In genomic region chr7:25844109-25844915, GRCh38 we compare ENCODE assay signal across 23 cellular contexts.
A peak's percentile ranks its signal among the peaks of the same experiment; 100 is the strongest.
DNase-seq lines count a peak whose midpoint lies in the region; ATAC-seq, FAIRE-seq and TF ChIP-seq lines count a peak whose summit lies in the region.
"Had no signal": no experiment of that assay in that cellular context is flagged by ENCODE, and none has a peak within 500 bp of the region (broad histone marks: within the 10 kb centered on the region; RNA-seq: fewer than 3 reads in every experiment).

No MANE protein-coding gene starts in this region.

- FAIRE-seq in H54 (lab: Jason Lieb, UNC), result no peak
- FAIRE-seq: pancreas had no signal

- no peaks in the 10 kb centered on the region for H3K9me3 ChIP-seq in SK-N-SH
- H3K9me3 ChIP-seq: BLaER1 treated with 17β-estradiol and CSF1 and Interleukin-3, amounts not matched to agents 10 nM and 100 nM; body of pancreas; gastrocnemius medialis; pancreas had no signal

- H3K4me3 ChIP-seq in SK-N-SH (ENCODE audit: low read depth in 2 of 2, low read length in 1 of 2) (no peak overlapping the region), cardiac fibroblast (replicated peaks in 1 of 2; ENCODE audit: low read depth in 2 of 2, low read length in 2 of 2) (no peak overlapping the region)
- H3K4me3 ChIP-seq: BLaER1 treated with 17β-estradiol and CSF1 and Interleukin-3, amounts not matched to agents 10 nM and 100 nM; body of pancreas; gastrocnemius medialis; pancreas had no signal

- no peak overlapping the region for H3K27ac ChIP-seq in SK-N-SH (ENCODE audit: low read depth in 2 of 2, low read length in 1 of 2)
- H3K27ac ChIP-seq: 22Rv1; BLaER1 treated with 17β-estradiol and CSF1 and Interleukin-3, amounts not matched to agents 10 nM and 100 nM; body of pancreas; pancreas had no signal

- H3F3A ChIP-seq in SK-N-SH (replicated peaks; ENCODE audit: insufficient read depth), result no peaks in the 10 kb centered on the region

- DNase-seq in SK-N-SH (no peak), cardiac fibroblast (ENCODE audit: low read depth in 2 of 2) (peak; percentile 78 to 81), mesothelial cell of epicardium (ENCODE audit: low spot score in 2 of 2, unreplicated experiment in 2 of 2) (no peak), H54 (ENCODE audit: insufficient read length, low spot score) (no peak), GM03348 (ENCODE audit: low spot score) (no peak)
- DNase-seq in activated naive CD4-positive, alpha-beta T cell treated with anti-CD3 and anti-CD28 coated beads, Interleukin-2, amount 50 U/mL, for 16 hours, result no peak
- DNase-seq: activated naive CD4-positive, alpha-beta T cell treated with Interleukin-2 at 50 U/mL for 16 hours; activated T-cell treated with anti-CD3 and anti-CD28 coated beads, Interleukin-2, amount 50 U/mL, for 1 hour; body of pancreas; cortex of kidney; gastrocnemius medialis; KBM-7; NCI-H1105; NCI-H2081 treated with DMSO at 0.1 percent for 48 hours; NCI-H510A; pancreas; stimulated activated naive CD4-positive, alpha-beta T cell had no signal

- POLR2A ChIA-PET in SK-N-SH (lab: Yijun Ruan, JAX), result no interaction called here

- H3K27ac Mint-ChIP-seq in mesothelial cell of epicardium, result peak overlapping the region; percentile 52

- TF ChIP-seq RAD21 in SK-N-SH (IDR thresholded peaks at IDR 0.05; ENCODE audit: low read length), result no peak

- H2AFZ ChIP-seq in SK-N-SH (ENCODE audit: low read depth), result no peak overlapping the region

- TF ChIP-seq CTCF in SK-N-SH (IDR thresholded peaks at IDR 0.05), result no peak
- TF ChIP-seq CTCF in cardiac fibroblast (IDR thresholded peaks at IDR 0.05; ENCODE audit: low read depth, low read length), result no peak
- no peak for TF ChIP-seq CTCF in mesothelial cell of epicardium (IDR thresholded peaks at IDR 0.05; ENCODE audit: unreplicated experiment)

- CTCF ChIA-PET in SK-N-SH (lab: Yijun Ruan, JAX), result interaction anchor here (0.9 to 18.4 kb wide), 13 partner anchors 7 to 585 kb away, joined by 3 to 432 read pairs (median 4); no protein-coding TSS in a partner anchor

- H3K36me3 Mint-ChIP-seq in mesothelial cell of epicardium, result no peaks in the 10 kb centered on the region
- H3K36me3 Mint-ChIP-seq: type B pancreatic cell had no signal

- no peaks in the 10 kb centered on the region for H3K9me3 Mint-ChIP-seq in mesothelial cell of epicardium
- H3K9me3 Mint-ChIP-seq: type B pancreatic cell had no signal

- H3K4me3 Mint-ChIP-seq in mesothelial cell of epicardium, result no peak overlapping the region
- H3K4me3 Mint-ChIP-seq: type B pancreatic cell had no signal

- H3K36me3 ChIP-seq in SK-N-SH (replicated peaks in 1 of 2; ENCODE audit: control insufficient read depth in 1 of 2, insufficient read depth in 2 of 2, low read length in 1 of 2), result no peaks in the 10 kb centered on the region
- H3K36me3 ChIP-seq: BLaER1 treated with 17β-estradiol and CSF1 and Interleukin-3, amounts not matched to agents 10 nM and 100 nM; gastrocnemius medialis; pancreas had no signal

- peaks cover 0 to 18% of the 10 kb centered on the region in 2 experiments; a peak in 2 of 4 replicates for H3K4me1 ChIP-seq in SK-N-SH (ENCODE audit: control insufficient read depth in 1 of 2, insufficient read depth in 2 of 2, low read depth in 1 of 2, low read length in 1 of 2)

- no peaks in the 10 kb centered on the region; the same call in 1 of the 2 replicates for H3K27me3 ChIP-seq in SK-N-SH (ENCODE audit: insufficient read depth)
- H3K27me3 ChIP-seq: body of pancreas, gastrocnemius medialis, pancreas had no signal

- WGBS in SK-N-SH (ENCODE audit: low lambda C conversion rate), result 29% methylated on average over 6 of the region's 6 CpGs

- H4K20me1 ChIP-seq in SK-N-SH (ENCODE audit: insufficient read depth), result no peaks in the 10 kb centered on the region
- H4K20me1 ChIP-seq: BLaER1 treated with 17β-estradiol and CSF1 and Interleukin-3, amounts not matched to agents 10 nM and 100 nM had no signal

- no peaks in the 10 kb centered on the region for H3K79me2 ChIP-seq in SK-N-SH (ENCODE audit: insufficient read depth)

- TF ChIP-seq POLR2A in H54 (IDR thresholded peaks at IDR 0.05; ENCODE audit: low read depth, low read length), result no peak

- H3K4me2 ChIP-seq in SK-N-SH, result no peak overlapping the region

- no peak overlapping the region for H3K9ac ChIP-seq in SK-N-SH
- H3K9ac ChIP-seq: BLaER1 treated with 17β-estradiol and CSF1 and Interleukin-3, amounts not matched to agents 10 nM and 100 nM had no signal

- H3K27me3 Mint-ChIP-seq in mesothelial cell of epicardium (ENCODE audit: low read depth), result peaks cover 2% of the 10 kb centered on the region

- peaks cover 68% of the 10 kb centered on the region for H3K4me1 Mint-ChIP-seq in mesothelial cell of epicardium

- no peaks in the 10 kb centered on the region for H3K9me2 ChIP-seq in SK-N-SH

- ATAC-seq in SK-N-SH treated with all-trans-retinoic acid at 6 μM for 48 hours, result no peak
- ATAC-seq in activated CD4-positive, CD25-positive, alpha-beta regulatory T cell treated with anti-CD3 and anti-CD28 coated beads, Interleukin-2, amount 50 U/mL, for 24 hours, result no peak
- ATAC-seq: body of pancreas, gastrocnemius medialis, left lobe of liver, pancreas had no signal

- no peak for TF ChIP-seq EP300 in SK-N-SH (IDR thresholded peaks at IDR 0.05; ENCODE audit: borderline replicate concordance in 1 of 2, low read depth in 1 of 2, low read length in 1 of 2)

TF ChIP-seq in SK-N-SH treated with all-trans-retinoic acid at 6 μM for 48 hours, 23 proteins besides CTCF, POLR2A, EP300 and RAD21:
- TF ChIP-seq ISL1 (CRISPR knock-in tag; IDR thresholded peaks at IDR 0.05) (peak; percentile 49; the same call in 1 of the 2 replicates), BACH2 (CRISPR knock-in tag; IDR thresholded peaks at IDR 0.05; ENCODE audit: borderline replicate concordance) (no peak)
TF ChIP-seq in SK-N-SH treated with all-trans-retinoic acid at 6 μM for 48 hours: peak in this region for 1.

TF ChIP-seq in SK-N-SH, 30 proteins besides CTCF, POLR2A, EP300 and RAD21:
- TF ChIP-seq ELF1 (IDR thresholded peaks at IDR 0.05) (no peak), USF2 (IDR thresholded peaks at IDR 0.05; ENCODE audit: borderline replicate concordance, low read depth, low read length) (no peak), MXI1 (IDR thresholded peaks at IDR 0.05; ENCODE audit: low read depth, low read length) (no peak), GABPA (IDR thresholded peaks at IDR 0.05; ENCODE audit: low read depth) (no peak), JUND (IDR thresholded peaks at IDR 0.05) (no peak), RFX5 (IDR thresholded peaks at IDR 0.05; ENCODE audit: low read length) (no peak), TEAD4 (IDR thresholded peaks at IDR 0.05; ENCODE audit: borderline replicate concordance, insufficient read depth) (no peak), NRF1 (IDR thresholded peaks at IDR 0.05; ENCODE audit: low read depth, low read length) (no peak), RCOR1 (IDR thresholded peaks at IDR 0.05; ENCODE audit: low read length) (no peak), ZBTB33 (IDR thresholded peaks at IDR 0.05; ENCODE audit: borderline replicate concordance, low read depth) (no peak), GATA2 (CRISPR knock-in tag; IDR thresholded peaks at IDR 0.05) (no peak), SMC3 (IDR thresholded peaks at IDR 0.05; ENCODE audit: low read depth, low read length) (no peak)
TF ChIP-seq in SK-N-SH: peak in this region for 0.

Comparison
In these comparisons a context has a peak if more than half of its experiments do, and no peak if none do; other contexts are left out.
1. DNase-seq: peak in cardiac fibroblast (2 of 2); none in SK-N-SH (single experiment), mesothelial cell of epicardium (0 of 2), H54 (single experiment), GM03348 (single experiment) and activated naive CD4-positive, alpha-beta T cell treated with anti-CD3 and anti-CD28 coated beads, Interleukin-2, amount 50 U/mL, for 16 hours (single experiment).